ENCODE assay signal across 1 cellular context in genomic region chr2:231673348-231673770, GRCh38.
TF ChIP-seq lines count a peak whose summit lies in the region.

No MANE protein-coding gene starts in this region.

TF ChIP-seq in H1, 55 proteins besides CTCF, POLR2A, EP300 and RAD21 (continued from another document):
- TF ChIP-seq CHD7 (IDR thresholded peaks at IDR 0.05; ENCODE audit: insufficient replicate concordance, low read length) (no peak), JUN (IDR thresholded peaks at IDR 0.05; ENCODE audit: low read depth, low read length) (no peak), CEBPB (IDR thresholded peaks at IDR 0.05; ENCODE audit: low read depth, low read length) (no peak), ZNF274 (IDR thresholded peaks at IDR 0.05; ENCODE audit: borderline replicate concordance, extremely low read depth, low read length) (no peak), SIX5 (IDR thresholded peaks at IDR 0.05; ENCODE audit: low read depth, low read length) (no peak), MAX (IDR thresholded peaks at IDR 0.05) (peak; percentile 53; the same call in 1 of the 2 replicates), KDM5A (IDR thresholded peaks at IDR 0.05; ENCODE audit: low read length) (no peak), YY1 (IDR thresholded peaks at IDR 0.05; ENCODE audit: low read depth, low read length) (0 out of 2 replicates have a peak, but pooled peaks have one; percentile 47), BCL11A (IDR thresholded peaks at IDR 0.05; ENCODE audit: low read depth in 2 of 2, low read length in 2 of 2) (no peak), RBBP5 (IDR thresholded peaks at IDR 0.05; ENCODE audit: borderline replicate concordance, low read depth, low read length) (no peak), ATF2 (IDR thresholded peaks at IDR 0.05; ENCODE audit: low read length) (no peak), HDAC6 (IDR thresholded peaks at IDR 0.05; ENCODE audit: low read depth, low read length) (no peak), CHD2 (IDR thresholded peaks at IDR 0.05; ENCODE audit: low read length) (no peak; the same call in 1 of the 2 replicates), CHD1 (IDR thresholded peaks at IDR 0.05; ENCODE audit: low read depth, low read length) (no peak), BACH1 (IDR thresholded peaks at IDR 0.05; ENCODE audit: low read length) (peak; percentile 28; the same call in 1 of the 2 replicates), BRCA1 (IDR thresholded peaks at IDR 0.05; ENCODE audit: low read depth, low read length) (no peak), EGR1 (IDR thresholded peaks at IDR 0.05; ENCODE audit: borderline replicate concordance, low read depth, low read length) (peak; percentile 54), TBP (IDR thresholded peaks at IDR 0.05; ENCODE audit: low read depth, low read length) (peak; percentile 65), SIRT6 (IDR thresholded peaks at IDR 0.05; ENCODE audit: low read length) (no peak), E2F6 (IDR thresholded peaks at IDR 0.05) (no peak), SP1 (IDR thresholded peaks at IDR 0.05; ENCODE audit: low read depth, low read length) (0 out of 2 replicates have a peak, but pooled peaks have one; percentile 36), RNF2 (IDR thresholded peaks at IDR 0.05; ENCODE audit: borderline replicate concordance, low read depth, low read length, missing control alignments, poor library complexity, severe bottlenecking) (no peak), HDAC2 (IDR thresholded peaks at IDR 0.05; ENCODE audit: borderline replicate concordance in 1 of 2, low read depth in 2 of 2, low read length in 2 of 2) (no peak; a peak in 1 of 4 replicates), KDM4A (IDR thresholded peaks at IDR 0.05; ENCODE audit: low read depth, low read length, severe bottlenecking) (peak; percentile 11), PHF8 (conservative IDR thresholded peaks at IDR 0.05; ENCODE audit: low read depth, low read length) (no peak), TEAD4 (IDR thresholded peaks at IDR 0.05; ENCODE audit: low read depth, low read length) (no peak), TAF7 (optimal IDR thresholded peaks at IDR 0.05; ENCODE audit: borderline replicate concordance, low read depth, low read length) (no peak), SUZ12 (IDR thresholded peaks at IDR 0.05; ENCODE audit: low read length) (no peak), GABPA (IDR thresholded peaks at IDR 0.05; ENCODE audit: borderline replicate concordance, insufficient read depth, low read length) (no peak), GTF2F1 (IDR thresholded peaks at IDR 0.05; ENCODE audit: borderline replicate concordance, low read depth, low read length) (no peak), POLR2AphosphoS5 (IDR thresholded peaks at IDR 0.05; ENCODE audit: low read depth, low read length) (peak; percentile 73), MAFK (IDR thresholded peaks at IDR 0.05; ENCODE audit: low read depth, low read length) (no peak), ATF3 (IDR thresholded peaks at IDR 0.05; ENCODE audit: insufficient read depth, low read depth, low read length) (no peak), NRF1 (IDR thresholded peaks at IDR 0.05; ENCODE audit: low read depth, low read length) (no peak), JUND (IDR thresholded peaks at IDR 0.05; ENCODE audit: low read length) (0 out of 2 replicates have a peak, but pooled peaks have one; percentile 10), EZH2 (IDR thresholded peaks at IDR 0.05; ENCODE audit: low read depth, low read length, severe bottlenecking) (no peak), SIN3A (conservative IDR thresholded peaks at IDR 0.05 in 1 of 2, IDR thresholded peaks at IDR 0.05 in 1 of 2; ENCODE audit: low read depth in 1 of 2, low read length in 2 of 2) (peak in 1 of 2 experiments; percentile 68; a peak in 1 of 4 replicates), RXRA (IDR thresholded peaks at IDR 0.05; ENCODE audit: insufficient read depth, low read depth, low read length) (no peak), CREB1 (IDR thresholded peaks at IDR 0.05) (no peak), POU5F1 (IDR thresholded peaks at IDR 0.05; ENCODE audit: low read depth, low read length) (no peak), USF2 (IDR thresholded peaks at IDR 0.05; ENCODE audit: low read length) (no peak), FOSL1 (IDR thresholded peaks at IDR 0.05; ENCODE audit: insufficient read depth, low read depth, low read length) (no peak), CBX8 (IDR thresholded peaks at IDR 0.05; ENCODE audit: borderline replicate concordance, low read depth, low read length) (no peak), SRF (IDR thresholded peaks at IDR 0.05; ENCODE audit: low read depth, low read length) (no peak), SAP30 (IDR thresholded peaks at IDR 0.05; ENCODE audit: insufficient read depth, insufficient replicate concordance, low read length) (no peak), TCF12 (IDR thresholded peaks at IDR 0.05; ENCODE audit: low read depth, low read length) (no peak), ASH2L (IDR thresholded peaks at IDR 0.05; ENCODE audit: low read length) (peak; percentile 36), SP4 (IDR thresholded peaks at IDR 0.05; ENCODE audit: low read length) (no peak), TAF1 (IDR thresholded peaks at IDR 0.05; ENCODE audit: low read depth, low read length) (no peak; the same call in 1 of the 2 replicates), NANOG (IDR thresholded peaks at IDR 0.05; ENCODE audit: insufficient read depth, low read depth, low read length, poor library complexity, severe bottlenecking) (no peak), KDM1A (IDR thresholded peaks at IDR 0.05; ENCODE audit: borderline replicate concordance, low read length) (peak; percentile 67; the same call in 1 of the 2 replicates), CBX5 (IDR thresholded peaks at IDR 0.05; ENCODE audit: low read depth, low read length) (no peak), CTBP2 (IDR thresholded peaks at IDR 0.05; ENCODE audit: borderline replicate concordance, insufficient read depth, insufficient read length, low read length) (no peak), RFX5 (IDR thresholded peaks at IDR 0.05; ENCODE audit: borderline replicate concordance, low read depth, low read length) (no peak)
